8 cellular contexts compared by ENCODE assay signal in genomic region chr5:107670028-107670926, GRCh38. TPM values are rescaled to one million over a fixed set of nuclear protein-coding genes. Genes with fewer than 3 reads are reported as not detected.
DNase-seq lines count a peak whose midpoint lies in the region; ATAC-seq lines count a peak whose summit lies in the region.

No MANE protein-coding gene starts in this region.

- DNase-seq in activated effector memory CD4-positive, alpha-beta T cell treated with anti-CD3 and anti-CD28 coated beads, Interleukin-2, amount 50 U/mL, for 16 hours, result peak; percentile 56
- no peak for DNase-seq in activated effector memory CD4-positive, alpha-beta T cell treated with Interleukin-2 at 50 U/mL for 16 hours
- DNase-seq in Kasumi-1 (lab: John Stamatoyannopoulos, UW), result peak; percentile 22 to 28
- DNase-seq in activated CD8-positive, alpha-beta memory T cell treated with anti-CD3 and anti-CD28 coated beads, Interleukin-2, amount 50 U/mL, for 48 hours, result peak; percentile 56
- peak; percentile 53 for DNase-seq in glomerular visceral epithelial cell (ENCODE audit: extremely low spot score)
- peak; percentile 86 for DNase-seq in posterior vena cava (ENCODE audit: low spot score)
- DNase-seq in stimulated activated naive CD4-positive, alpha-beta T cell treated with Interleukin-2 at 50 U/mL for 16 hours (lab: John Stamatoyannopoulos, UW), result no peak

- no peak for ATAC-seq in HG03097 (IDR thresholded peaks at IDR 0.05; ENCODE audit: low FRiP score, unreplicated experiment)

- intact Hi-C loops in posterior vena cava (cut with DNase I), result no loop called here

RNA-seq across cellular contexts. Expression of gene EFNA5, which starts 0.5 kb away (rescaled TPM):
- 10 to 100 TPM in 1 of 2 donors, 1 to 10 TPM in 1; 4.2 to 10.2 TPM for total RNA-seq in posterior vena cava

Comparison
In these comparisons a context has a peak if more than half of its experiments do, and no peak if none do; other contexts are left out.
1. DNase-seq: peak in activated effector memory CD4-positive, alpha-beta T cell treated with anti-CD3 and anti-CD28 coated beads, Interleukin-2, amount 50 U/mL, for 16 hours (single experiment), Kasumi-1 (2 of 2), activated CD8-positive, alpha-beta memory T cell treated with anti-CD3 and anti-CD28 coated beads, Interleukin-2, amount 50 U/mL, for 48 hours (single experiment), glomerular visceral epithelial cell (single experiment) and posterior vena cava (single experiment); none in activated effector memory CD4-positive, alpha-beta T cell treated with Interleukin-2 at 50 U/mL for 16 hours (single experiment) and stimulated activated naive CD4-positive, alpha-beta T cell treated with Interleukin-2 at 50 U/mL for 16 hours (single experiment).